ENCODE assay signal across 8 cellular contexts in the genomic region with DNA sequence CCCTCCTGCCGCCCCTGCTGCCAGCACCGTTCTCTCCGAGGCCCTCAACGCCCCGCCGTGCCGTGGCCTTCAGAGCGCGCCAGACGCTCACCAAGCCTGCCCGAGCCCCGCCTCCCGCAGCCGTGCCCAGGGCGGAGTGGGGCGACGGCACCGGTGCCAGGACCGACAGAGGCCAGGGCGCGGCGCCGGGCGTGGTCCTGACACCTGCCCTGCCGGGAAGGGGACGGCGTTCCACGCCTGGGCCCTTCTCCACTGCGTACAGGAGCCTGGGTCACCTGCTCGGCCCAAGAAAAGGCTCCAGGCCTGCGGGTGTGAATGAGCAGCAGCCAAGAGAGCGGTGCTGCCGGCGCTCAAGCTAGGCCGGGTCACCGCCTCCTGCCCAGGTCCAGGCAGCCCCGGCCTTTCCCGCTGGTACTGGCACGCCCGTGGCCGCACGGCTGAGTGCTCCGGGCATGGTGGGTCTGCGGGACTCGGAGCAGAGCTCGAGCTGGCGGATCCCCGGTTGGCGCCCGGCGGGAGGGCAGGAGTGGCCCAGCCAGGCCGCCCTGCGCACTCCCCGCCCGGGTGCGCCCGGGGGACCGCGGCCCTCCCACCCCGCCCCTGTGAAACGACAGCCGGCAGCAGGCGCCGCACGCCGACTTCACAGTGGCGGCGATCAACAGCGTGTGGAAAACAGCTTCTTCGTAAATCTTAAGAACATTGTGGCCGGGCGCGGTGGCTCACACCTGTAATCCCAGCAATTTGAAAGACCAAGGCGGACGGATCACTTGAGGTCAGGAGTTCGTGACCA. TPM values are rescaled to one million over a fixed set of nuclear protein-coding genes. Genes with fewer than 3 reads are reported as not detected.
DNase-seq lines count a peak whose midpoint lies in the region; ATAC-seq and TF ChIP-seq lines count a peak whose summit lies in the region.

No MANE protein-coding gene starts in this region.

- peaks cover 0 to 97% (median 67%) of the 10 kb centered on the region in 7 donors for H3K27me3 ChIP-seq in spleen (replicated peaks in 1 of 7)

- TF ChIP-seq POLR2A in spleen (IDR thresholded peaks at IDR 0.05), result no peak

- peak overlapping the region; percentile 35 to 68 (median 48) for H3K4me3 ChIP-seq in spleen

- no peak for TF ChIP-seq CTCF in spleen (IDR thresholded peaks at IDR 0.05 in 8 of 11, conservative IDR thresholded peaks at IDR 0.05 in 3 of 11)

- ATAC-seq in activated naive CD8-positive, alpha-beta T cell treated with anti-CD3 and anti-CD28 coated beads, Interleukin-2, amount 50 U/mL, for 24 hours, result no peak
- ATAC-seq in HG02610 (IDR thresholded peaks at IDR 0.05; ENCODE audit: unreplicated experiment), result no peak
- no peak for ATAC-seq in HG02884 (IDR thresholded peaks at IDR 0.05; ENCODE audit: unreplicated experiment)

- H3K27ac Mint-ChIP-seq in activated naive CD8-positive, alpha-beta T cell treated with anti-CD3 and anti-CD28 coated beads, Interleukin-2, amount 50 U/mL, for 24 hours, result no peak overlapping the region

- H3K4me3 Mint-ChIP-seq in activated naive CD8-positive, alpha-beta T cell treated with anti-CD3 and anti-CD28 coated beads, Interleukin-2, amount 50 U/mL, for 24 hours, result peak overlapping the region; percentile 78

- DNase-seq in NCI-H2196 (lab: John Stamatoyannopoulos, UW; ENCODE audit: unreplicated experiment), result peak; percentile 42
- no peak for DNase-seq in NCI-H2196 treated with DMSO at 0.1 percent for 48 hours (lab: John Stamatoyannopoulos, UW; ENCODE audit: unreplicated experiment)
- DNase-seq in activated naive CD8-positive, alpha-beta T cell treated with anti-CD3 and anti-CD28 coated beads, Interleukin-2, amount 50 U/mL, for 24 hours, result peak; percentile 26
- peak; percentile 44 for DNase-seq in iPS-NIHi7 (ENCODE audit: extremely low spot score)
- DNase-seq in spleen, result peak; percentile 84
- no peak for DNase-seq in NCI-H2227 (lab: John Stamatoyannopoulos, UW; ENCODE audit: unreplicated experiment)

- peak overlapping the region in 4 of 8 donors; percentile 49 to 65 (median 57) for H3K27ac ChIP-seq in spleen

- intact Hi-C loops in spleen (cut with DNase I; ENCODE audit: low total_unique reads), result no loop called here

- H3K4me1 ChIP-seq in spleen, result peaks cover 30 to 61% (median 52%) of the 10 kb centered on the region in 6 donors

- no peaks in the 10 kb centered on the region for H3K36me3 ChIP-seq in spleen

- WGBS in spleen, 5 donors, result 3 to 9% (median 4%) methylated on average over 33 to 76 of the region's 76 CpGs

- H3K9me3 Mint-ChIP-seq in activated naive CD8-positive, alpha-beta T cell treated with anti-CD3 and anti-CD28 coated beads, Interleukin-2, amount 50 U/mL, for 24 hours, result peaks cover 14% of the 10 kb centered on the region

- peaks cover 30% of the 10 kb centered on the region for H3K4me1 Mint-ChIP-seq in activated naive CD8-positive, alpha-beta T cell treated with anti-CD3 and anti-CD28 coated beads, Interleukin-2, amount 50 U/mL, for 24 hours

- H3K36me3 Mint-ChIP-seq in activated naive CD8-positive, alpha-beta T cell treated with anti-CD3 and anti-CD28 coated beads, Interleukin-2, amount 50 U/mL, for 24 hours (ENCODE audit: low read depth), result no peaks in the 10 kb centered on the region

- H3K9me3 ChIP-seq in spleen, result peaks cover 8 to 29% (median 24%) of the 10 kb centered on the region in 8 donors

- peaks cover 74% of the 10 kb centered on the region for H3K27me3 Mint-ChIP-seq in activated naive CD8-positive, alpha-beta T cell treated with anti-CD3 and anti-CD28 coated beads, Interleukin-2, amount 50 U/mL, for 24 hours

RNA-seq across cellular contexts. Expression of gene OCA2, which starts 4.2 kb away (rescaled TPM):
- total RNA-seq in spleen, result 1 to 10 TPM in 4 of 7 donors, under 1 TPM in 3; 0.39 to 3.0 (median 1.0) TPM
- polyA plus RNA-seq in spleen, result 1 to 10 TPM in 1 of 3 donors, under 1 TPM in 2; 0.86 to 1.2 (median 1.00) TPM

Comparison
In these comparisons a context has a peak if more than half of its experiments do, and no peak if none do; other contexts are left out.
1. DNase-seq: peak in NCI-H2196 (single experiment), activated naive CD8-positive, alpha-beta T cell treated with anti-CD3 and anti-CD28 coated beads, Interleukin-2, amount 50 U/mL, for 24 hours (single experiment), iPS-NIHi7 (single experiment) and spleen (single experiment); none in NCI-H2196 treated with DMSO at 0.1 percent for 48 hours (single experiment) and NCI-H2227 (single experiment).